13 cellular contexts compared by ENCODE assay signal in the genomic region with DNA sequence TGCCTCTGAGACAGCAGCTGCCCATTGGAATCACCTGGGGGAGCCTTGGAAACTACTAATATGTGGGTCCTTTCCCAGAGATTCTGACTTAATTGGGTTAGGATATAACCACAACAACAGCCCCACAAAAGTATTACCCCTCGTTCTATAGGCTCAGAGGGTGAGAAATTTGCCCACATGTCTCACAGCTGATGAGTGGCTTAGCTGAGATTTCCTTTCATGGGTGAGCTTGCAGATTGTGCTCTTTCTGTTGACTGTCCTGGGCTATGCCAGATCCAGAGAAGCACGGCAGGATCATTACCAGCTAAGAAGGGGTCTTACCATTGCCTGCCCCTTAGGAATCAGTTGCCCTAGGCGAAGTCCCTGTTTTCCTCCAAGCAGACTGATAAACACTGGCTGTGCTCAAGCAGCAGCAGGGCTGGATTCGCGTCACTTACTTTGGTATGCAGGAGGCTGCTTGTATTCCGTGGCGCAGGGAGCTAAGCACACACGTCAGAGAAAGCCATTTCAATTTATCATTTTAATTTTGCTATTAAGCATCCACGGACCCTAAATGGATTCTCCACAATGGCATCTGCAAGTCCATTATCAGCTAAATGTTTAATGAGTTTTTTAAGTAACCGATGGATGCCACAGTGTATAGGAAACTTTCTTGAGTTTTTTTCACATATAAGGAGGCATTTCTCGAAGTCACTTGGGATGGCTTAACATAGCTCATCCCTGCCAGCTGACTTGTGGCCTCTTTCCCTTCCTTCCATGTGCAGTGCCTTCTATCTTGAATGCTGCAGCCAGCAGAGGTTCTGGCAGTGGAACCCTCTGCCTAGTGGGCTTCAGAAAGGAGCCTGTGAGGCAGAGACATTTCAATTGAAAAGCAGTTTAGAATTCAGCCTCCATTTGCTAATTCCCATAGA. TPM values are rescaled to one million over a fixed set of nuclear protein-coding genes. Genes with fewer than 3 reads are reported as not detected.
DNase-seq lines count a peak whose midpoint lies in the region; ATAC-seq and TF ChIP-seq lines count a peak whose summit lies in the region.
"Had no signal": no experiment of that assay in that cellular context is flagged by ENCODE, and none has a peak within 500 bp of the region (broad histone marks: within the 10 kb centered on the region; RNA-seq: fewer than 3 reads in every experiment).

No MANE protein-coding gene starts in this region.

- DNase-seq in NCI-H524 (lab: John Stamatoyannopoulos, UW) (peak; percentile 2 to 51), NCI-H524 treated with DMSO at 0.1 percent for 48 hours (lab: John Stamatoyannopoulos, UW) (no peak), fibroblast of peridontal ligament (ENCODE audit: extremely low read depth) (peak; percentile 95), ureter (ENCODE audit: low spot score) (peak; percentile 56), lower leg skin (ENCODE audit: low spot score in 2 of 2) (no peak), dermis blood vessel endothelial cell (no peak)
- DNase-seq: cortex of kidney, mammary epithelial cell, NCI-H1436 treated with DMSO at 0.1 percent for 48 hours, SHP77 treated with DMSO at 0.1 percent for 48 hours had no signal

- no peaks in the 10 kb centered on the region for H3K27me3 ChIP-seq in muscle layer of duodenum (ENCODE audit: low read depth, low read length)

- intact Hi-C loops in lower leg skin (cut with DNase I; ENCODE audit: low total_unique reads), result no loop called here

- no peaks in the 10 kb centered on the region for H3K36me3 ChIP-seq in muscle layer of duodenum (ENCODE audit: control insufficient read depth in 1 of 2, insufficient read depth in 2 of 2, low read length in 2 of 2)

- TF ChIP-seq POLR2A in lower leg skin (IDR thresholded peaks at IDR 0.05), result no peak

- H3K9me3 ChIP-seq in muscle layer of duodenum (ENCODE audit: control insufficient read depth in 1 of 2, low read length in 2 of 2), result no peaks in the 10 kb centered on the region
- H3K9me3 ChIP-seq: A549 had no signal

- TF ChIP-seq CTCF in lower leg skin (IDR thresholded peaks at IDR 0.05), result no peak

- no peak for ATAC-seq in HG03159 (IDR thresholded peaks at IDR 0.05; ENCODE audit: unreplicated experiment)

- peaks cover 6 to 22% of the 10 kb centered on the region in 2 donors for H3K4me1 ChIP-seq in muscle layer of duodenum (ENCODE audit: control insufficient read depth in 1 of 2, insufficient read depth in 2 of 2, low read length in 2 of 2)
- H3K4me1 ChIP-seq: A549 had no signal

- H3K4me3 ChIP-seq in muscle layer of duodenum (ENCODE audit: low read depth in 1 of 2, low read length in 2 of 2) (peak overlapping the region in 1 of 2 donors; percentile 26), lower leg skin (ENCODE audit: low read depth, poor library complexity, severe bottlenecking) (no peak overlapping the region)
- H3K4me3 ChIP-seq: A549 had no signal

- WGBS in lower leg skin, 2 donors, result 63 to 68% methylated on average over 11 of the region's 11 CpGs

- H3K27ac ChIP-seq in muscle layer of duodenum (ENCODE audit: low read length), result peak overlapping the region; percentile 92
- H3K27ac ChIP-seq: A549 had no signal

RNA-seq across cellular contexts. Expression of a gene that starts 51.6 kb away (rescaled TPM):
- 52.4 TPM for total RNA-seq in ureter
- total RNA-seq in lower leg skin, result 10 to 100 TPM; 14.7 to 29.9 (median 16.0) TPM
- 647 and 699 TPM in 2 replicates for total RNA-seq in dermis blood vessel endothelial cell

Comparison
In these comparisons a context has a peak if more than half of its experiments do, and no peak if none do; other contexts are left out.
1. DNase-seq: peak in NCI-H524 (2 of 2), fibroblast of peridontal ligament (single experiment) and ureter (single experiment); none in NCI-H524 treated with DMSO at 0.1 percent for 48 hours (single experiment), lower leg skin (0 of 2) and dermis blood vessel endothelial cell (single experiment).
2. RNA of a gene that starts 51.6 kb away (total RNA-seq): 647 to 699 TPM in dermis blood vessel endothelial cell; 52.4 TPM in ureter (single experiment) and 14.7 to 29.9 TPM in lower leg skin; every median in the first group is over 10 times any median in the second.